Comparison of ENCODE assay signal across 1 cellular context in genomic region chr11:2398664-2399355, GRCh38.
TF ChIP-seq lines count a peak whose summit lies in the region.

No MANE protein-coding gene starts in this region.

TF ChIP-seq in HepG2, 621 proteins besides CTCF, POLR2A, EP300 and RAD21:
- TF ChIP-seq STAG1 (CRISPR knock-in tag; IDR thresholded peaks at IDR 0.05) (peak; percentile 21; the same call in 1 of the 2 replicates), NCOR1 (IDR thresholded peaks at IDR 0.05; ENCODE audit: borderline replicate concordance, low read length) (no peak)
